14 cellular contexts compared by ENCODE assay signal in genomic region chr2:219496247-219496646, GRCh38. TPM values are rescaled to one million over a fixed set of nuclear protein-coding genes. Genes with fewer than 3 reads are reported as not detected.
DNase-seq lines count a peak whose midpoint lies in the region; ATAC-seq and TF ChIP-seq lines count a peak whose summit lies in the region.
"Had no signal": no experiment of that assay in that cellular context is flagged by ENCODE, and none has a peak within 500 bp of the region (broad histone marks: within the 10 kb centered on the region; RNA-seq: fewer than 3 reads in every experiment).

No MANE protein-coding gene starts in this region.

- H3K36me3 Mint-ChIP-seq in activated T-cell treated with anti-CD3 and anti-CD28 coated beads, Interleukin-2, amount 50 U/mL, for 72 hours (ENCODE audit: insufficient read depth in 2 of 2), result peaks cover 2 to 5% of the 10 kb centered on the region in 2 donors
- H3K36me3 Mint-ChIP-seq in activated T-cell treated with anti-CD3 and anti-CD28 coated beads, Interleukin-2, amount 50 U/mL, for 24 hours (ENCODE audit: low read depth), result peaks cover 13% of the 10 kb centered on the region
- H3K36me3 Mint-ChIP-seq in WTC11, result no peaks in the 10 kb centered on the region
- no peaks in the 10 kb centered on the region for H3K36me3 Mint-ChIP-seq in immature natural killer cell

- no peaks in the 10 kb centered on the region for H3K9me3 Mint-ChIP-seq in activated T-cell treated with anti-CD3 and anti-CD28 coated beads, Interleukin-2, amount 50 U/mL, for 72 hours
- no peaks in the 10 kb centered on the region for H3K9me3 Mint-ChIP-seq in activated T-cell treated with anti-CD3 and anti-CD28 coated beads, Interleukin-2, amount 50 U/mL, for 24 hours
- H3K9me3 Mint-ChIP-seq in WTC11 (no peaks in the 10 kb centered on the region), immature natural killer cell (peaks cover 0 to 2% (median 0%) of the 10 kb centered on the region in 6 donors)

- no peak for DNase-seq in activated T-cell treated with anti-CD3 and anti-CD28 coated beads, Interleukin-2, amount 50 U/mL, for 72 hours
- DNase-seq in activated T-cell treated with anti-CD3 and anti-CD28 coated beads, Interleukin-2, amount 50 U/mL, for 24 hours, result no peak
- no peak for DNase-seq in WTC11 (ENCODE audit: low spot score)
- no peak for DNase-seq in immature natural killer cell
- no peak for DNase-seq in stomach
- no peak for DNase-seq in activated effector memory CD4-positive, alpha-beta T cell treated with Interleukin-2 at 50 U/mL for 16 hours
- no peak for DNase-seq in NCI-H524 treated with DMSO at 0.1 percent for 48 hours (lab: John Stamatoyannopoulos, UW)
- DNase-seq: activated CD4-positive, CD25-positive, alpha-beta regulatory T cell; activated T-cell treated with anti-CD3 and anti-CD28 coated beads for 4 hours; effector memory CD4-positive, alpha-beta T cell; NCI-H2081 had no signal

- H3K4me3 Mint-ChIP-seq in activated T-cell treated with anti-CD3 and anti-CD28 coated beads, Interleukin-2, amount 50 U/mL, for 72 hours, result peak overlapping the region; percentile 12 to 98
- H3K4me3 Mint-ChIP-seq in activated T-cell treated with anti-CD3 and anti-CD28 coated beads, Interleukin-2, amount 50 U/mL, for 24 hours, result no peak overlapping the region
- H3K4me3 Mint-ChIP-seq in WTC11 (peak overlapping the region; percentile 98), immature natural killer cell (peak overlapping the region in 4 of 5 donors; percentile 53 to 63 (median 56))

- peaks cover 37% of the 10 kb centered on the region for H3K4me1 Mint-ChIP-seq in activated T-cell treated with anti-CD3 and anti-CD28 coated beads, Interleukin-2, amount 50 U/mL, for 72 hours (ENCODE audit: low read depth)
- peaks cover 39% of the 10 kb centered on the region for H3K4me1 Mint-ChIP-seq in activated T-cell treated with anti-CD3 and anti-CD28 coated beads, Interleukin-2, amount 50 U/mL, for 24 hours (ENCODE audit: low read depth)
- H3K4me1 Mint-ChIP-seq in WTC11 (peaks cover 46% of the 10 kb centered on the region), immature natural killer cell (peaks cover 27 to 36% of the 10 kb centered on the region in 2 donors)

- H3K27me3 Mint-ChIP-seq in activated T-cell treated with anti-CD3 and anti-CD28 coated beads, Interleukin-2, amount 50 U/mL, for 72 hours (ENCODE audit: low read depth), result peaks cover 53% of the 10 kb centered on the region
- peaks cover 67% of the 10 kb centered on the region for H3K27me3 Mint-ChIP-seq in activated T-cell treated with anti-CD3 and anti-CD28 coated beads, Interleukin-2, amount 50 U/mL, for 24 hours
- H3K27me3 Mint-ChIP-seq in WTC11 (ENCODE audit: low read depth) (peaks cover 55% of the 10 kb centered on the region), immature natural killer cell (ENCODE audit: low read depth in 3 of 3) (peaks cover 5 to 18% (median 16%) of the 10 kb centered on the region in 3 donors)

- no peak for TF ChIP-seq EP300 in stomach (IDR thresholded peaks at IDR 0.05)

- TF ChIP-seq POLR2A in stomach (IDR thresholded peaks at IDR 0.05), result no peak

- H3K4me1 ChIP-seq in stomach, result peaks cover 21 to 57% (median 47%) of the 10 kb centered on the region in 4 donors

- no peak for TF ChIP-seq CTCF in WTC11 (IDR thresholded peaks at IDR 0.05)
- no peak for TF ChIP-seq CTCF in stomach (IDR thresholded peaks at IDR 0.05)

- 48 to 56% (median 49%) methylated on average over 10 of the region's 10 CpGs for WGBS in stomach, 5 donors

- H3K27ac Mint-ChIP-seq in activated T-cell treated with anti-CD3 and anti-CD28 coated beads, Interleukin-2, amount 50 U/mL, for 72 hours, result no peak overlapping the region
- no peak overlapping the region for H3K27ac Mint-ChIP-seq in activated T-cell treated with anti-CD3 and anti-CD28 coated beads, Interleukin-2, amount 50 U/mL, for 24 hours
- H3K27ac Mint-ChIP-seq in WTC11 (no peak overlapping the region), immature natural killer cell (no peak overlapping the region)

- intact Hi-C loops in stomach (cut with DNase I; ENCODE audit: low total_unique reads), result no loop called here

- H3K36me3 ChIP-seq in stomach, result peaks cover 0 to 10% (median 1%) of the 10 kb centered on the region in 4 donors
- H3K36me3 ChIP-seq: tibial nerve had no signal

- POLR2A ChIA-PET in WTC11 (lab: Charles Lee), result interaction anchor here (1.0 to 2.9 kb wide), 4 partner anchors 11 to 109 kb away, joined by 3 to 19 read pairs (median 4); partner anchors contain the start of genes ASIC4 and DNPEP

- CTCF ChIA-PET in WTC11 (lab: Charles Lee), result interaction anchor here (0.7 to 35.9 kb wide), 19 partner anchors 12 to 201 kb away, joined by 3 to 2316 read pairs (median 9); partner anchors contain the start of genes ASIC4, CHPF, DNPEP and INHA

- no peaks in the 10 kb centered on the region for H3K9me3 ChIP-seq in stomach
- H3K9me3 ChIP-seq: tibial nerve had no signal

- peak overlapping the region in 4 of 5 donors; percentile 98 to 99 (median 98) for H3K27ac ChIP-seq in stomach
- H3K27ac ChIP-seq: tibial nerve had no signal

- H3K4me3 ChIP-seq in stomach, result peak overlapping the region in 1 of 4 donors; percentile 67

- H3K27me3 ChIP-seq in stomach, result peaks cover 0 to 60% (median 28%) of the 10 kb centered on the region in 3 donors

- no peak for ATAC-seq in activated T-cell treated with anti-CD3 and anti-CD28 coated beads, Interleukin-2, amount 50 U/mL, for 72 hours (replicated peaks in 1 of 2)
- ATAC-seq in WTC11, result no peak
- ATAC-seq in GM19328 (IDR thresholded peaks at IDR 0.05; ENCODE audit: unreplicated experiment), result no peak

TF ChIP-seq in WTC11, 78 proteins besides CTCF, POLR2A, EP300 and RAD21:
- TF ChIP-seq TEAD4 (CRISPR knock-in tag; IDR thresholded peaks at IDR 0.05), result no peak
- TF ChIP-seq NR3C1 (CRISPR knock-in tag; conservative IDR thresholded peaks at IDR 0.05; ENCODE audit: low read depth), result no peak

RNA-seq across cellular contexts. Expression of gene GMPPA, which starts 2.4 kb away (rescaled TPM):
- 10 to 100 TPM; 39.4 to 47.3 TPM for total RNA-seq in activated T-cell treated with anti-CD3 and anti-CD28 coated beads, Interleukin-2, amount 50 U/mL, for 72 hours
- total RNA-seq in WTC11 (2021) (44.2 to 51.9 TPM (median 49.5 TPM) in 3 replicates), stomach (100 to 1,000 TPM in 1 of 5 donors, 10 to 100 TPM in 4; 16.5 to 185 (median 24.2) TPM)
- polyA plus RNA-seq in immature natural killer cell (10 to 100 TPM; 21.4 to 40.9 (median 37.1) TPM), stomach (10 to 100 TPM; 29.9 to 84.8 (median 58.2) TPM)

RNA-seq across cellular contexts. Expression of gene ASIC4, which starts 18.0 kb away (rescaled TPM):
- total RNA-seq in activated T-cell treated with anti-CD3 and anti-CD28 coated beads, Interleukin-2, amount 50 U/mL, for 72 hours, result under 1 TPM; 0.19 to 0.30 TPM
- total RNA-seq in WTC11 (2021), result 0.79 to 1.0 TPM (median 0.80 TPM) in 3 replicates
- not detected for polyA plus RNA-seq in immature natural killer cell
- 10 to 100 TPM in 1 of 5 donors, 1 to 10 TPM in 1, not detected in 3; 2.0 to 11.0 TPM for total RNA-seq in stomach
- not detected for polyA plus RNA-seq in stomach
- total RNA-seq: LHCN-M2 had no signal

RNA-seq across cellular contexts. Expression of gene CHPF, which starts 47.4 kb away (rescaled TPM):
- total RNA-seq in activated T-cell treated with anti-CD3 and anti-CD28 coated beads, Interleukin-2, amount 50 U/mL, for 72 hours, result 10 to 100 TPM; 24.7 to 25.5 TPM
- total RNA-seq in WTC11 (2021) (84.3 to 97.0 TPM (median 84.8 TPM) in 3 replicates), stomach (100 to 1,000 TPM in 1 of 5 donors, 10 to 100 TPM in 4; 28.0 to 119 (median 83.4) TPM)
- polyA plus RNA-seq in immature natural killer cell (10 to 100 TPM in 2 of 3 donors, 1 to 10 TPM in 1; 6.1 to 20.8 (median 18.6) TPM), stomach (10 to 100 TPM; 10.8 to 32.9 (median 27.2) TPM)

RNA-seq across cellular contexts. Expression of gene TMEM198, which starts 47.6 kb away (rescaled TPM):
- total RNA-seq in activated T-cell treated with anti-CD3 and anti-CD28 coated beads, Interleukin-2, amount 50 U/mL, for 72 hours, result 1 to 10 TPM; 4.5 to 5.3 TPM
- total RNA-seq in WTC11 (2021), result 7.1 to 8.1 TPM (median 7.3 TPM) in 3 replicates
- under 1 TPM in 1 of 3 donors, not detected in 2; 0.44 TPM for polyA plus RNA-seq in immature natural killer cell
- total RNA-seq in stomach, result 1 to 10 TPM in 2 of 5 donors, under 1 TPM in 1, not detected in 2; 0.92 to 7.5 (median 2.7) TPM
- 1 to 10 TPM; 1.4 to 4.7 (median 2.1) TPM for polyA plus RNA-seq in stomach
